ENCODE assay signal across 8 cellular contexts in genomic region chr18:12391487-12392136, GRCh38. TPM values are rescaled to one million over a fixed set of nuclear protein-coding genes. Genes with fewer than 3 reads are reported as not detected.
DNase-seq lines count a peak whose midpoint lies in the region; ATAC-seq, FAIRE-seq and TF ChIP-seq lines count a peak whose summit lies in the region.

No MANE protein-coding gene starts in this region.

- H3K4me3 ChIP-seq in endothelial cell of umbilical vein (replicated peaks in 1 of 3; ENCODE audit: insufficient read depth in 1 of 3, low read depth in 1 of 3, low read length in 3 of 3) (no peak overlapping the region), suprapubic skin (no peak overlapping the region)

- no peak for ATAC-seq in GM19452 (IDR thresholded peaks at IDR 0.05; ENCODE audit: unreplicated experiment)

- H3K9me3 ChIP-seq in endothelial cell of umbilical vein (replicated peaks; ENCODE audit: control insufficient read depth, insufficient read depth, low read length) (no peaks in the 10 kb centered on the region), suprapubic skin (no peaks in the 10 kb centered on the region)

- TF ChIP-seq CTCF in endothelial cell of umbilical vein (IDR thresholded peaks at IDR 0.05; ENCODE audit: extremely low read depth in 1 of 2, insufficient read depth in 1 of 2, low read depth in 1 of 2, low read length in 2 of 2) (peak; percentile 89 to 97), suprapubic skin (IDR thresholded peaks at IDR 0.05) (peak; percentile 84 to 94)

- H3K27ac ChIP-seq in endothelial cell of umbilical vein (ENCODE audit: insufficient read depth, low read depth, low read length) (no peak overlapping the region), suprapubic skin (no peak overlapping the region)

- TF ChIP-seq EP300 in suprapubic skin (IDR thresholded peaks at IDR 0.05), result no peak

- no peaks in the 10 kb centered on the region for H3K79me2 ChIP-seq in endothelial cell of umbilical vein (ENCODE audit: control insufficient read depth, insufficient read depth, low read length)

- no peaks in the 10 kb centered on the region for H4K20me1 ChIP-seq in endothelial cell of umbilical vein (replicated peaks; ENCODE audit: control insufficient read depth, extremely low read depth, insufficient read depth, low read length)

- intact Hi-C loops in endothelial cell of umbilical vein (cut with micrococcal nuclease), result loop anchor here (1.0 to 5.0 kb wide), 7 partner anchors 146 to 543 kb away; partner anchors contain the start of genes CEP76 and PTPN2

- BruUV-seq in endothelial cell of umbilical vein (replicated peaks; lab: Mats Ljungman, UMichigan), result no TSS peak

- H3K4me2 ChIP-seq in endothelial cell of umbilical vein (ENCODE audit: insufficient read depth, low read length), result no peak overlapping the region

- H3K27me3 ChIP-seq in endothelial cell of umbilical vein (ENCODE audit: control insufficient read depth in 2 of 2, insufficient read depth in 2 of 2, low read length in 2 of 2) (no peaks in the 10 kb centered on the region), suprapubic skin (no peaks in the 10 kb centered on the region)

- H3K9ac ChIP-seq in endothelial cell of umbilical vein (replicated peaks; ENCODE audit: extremely low read depth, insufficient read depth, low read length), result no peak overlapping the region

- POLR2A ChIA-PET in HEK293T (lab: Yijun Ruan, JAX) (no interaction called here), endothelial cell of umbilical vein (lab: Charles Lee) (interaction anchor here (0.7 kb wide), 1 partner anchor 249 kb away, joined by 4 read pairs; no protein-coding TSS in a partner anchor)

- DNase-seq in GF-D8 (lab: John Stamatoyannopoulos, UW) (peak; percentile 10), HEK293T (ENCODE audit: extremely low spot score) (peak; percentile 61), NCI-H2196 treated with DMSO at 0.1 percent for 48 hours (lab: John Stamatoyannopoulos, UW; ENCODE audit: unreplicated experiment) (peak; percentile 67), endothelial cell of umbilical vein (ENCODE audit: low read depth, low spot score) (peak; percentile 73), mesenteric fat pad (ENCODE audit: low spot score) (peak; percentile 45), suprapubic skin (ENCODE audit: low spot score in 2 of 2) (no peak)
- DNase-seq in activated CD4-positive, alpha-beta T cell treated with anti-CD3 and anti-CD28 coated beads, Interleukin-2, amount 50 U/mL, for 48 hours, result peak; percentile 53 to 64

- H3K9me1 ChIP-seq in endothelial cell of umbilical vein (replicated peaks; ENCODE audit: control insufficient read depth, extremely low read depth, insufficient read depth, low read length), result no peaks in the 10 kb centered on the region

- CTCF ChIA-PET in HEK293T (lab: Yijun Ruan, JAX), result interaction anchor here (0.6 to 0.7 kb wide), 2 partner anchors 8 to 200 kb away, joined by 3 to 4 read pairs; no protein-coding TSS in a partner anchor
- CTCF ChIA-PET in endothelial cell of umbilical vein (lab: Charles Lee), result interaction anchor here (0.6 to 3.9 kb wide), 19 partner anchors 7 to 768 kb away, joined by 3 to 65 read pairs (median 5); partner anchors contain the start of genes AFG3L2, CEP76, PSMG2 and SPIRE1

- H3K4me1 ChIP-seq in endothelial cell of umbilical vein (ENCODE audit: control insufficient read depth, extremely low read depth, insufficient read depth, low read length) (no peaks in the 10 kb centered on the region), suprapubic skin (no peaks in the 10 kb centered on the region)

- dilution Hi-C loops in endothelial cell of umbilical vein (cut with MboI; ENCODE audit: extremely low pct_ligation_motif_present, low sequenced_read_pairs), result no loop called here

- H3K36me3 ChIP-seq in endothelial cell of umbilical vein (ENCODE audit: control insufficient read depth in 2 of 2, extremely low read depth in 1 of 2, insufficient read depth in 2 of 2, low read length in 2 of 2), result no peaks in the 10 kb centered on the region
- no peaks in the 10 kb centered on the region for H3K36me3 ChIP-seq in suprapubic skin

- TF ChIP-seq POLR2A in endothelial cell of umbilical vein (IDR thresholded peaks at IDR 0.05; ENCODE audit: low read depth, low read length) (no peak), suprapubic skin (IDR thresholded peaks at IDR 0.05) (no peak)

- 14% methylated on average over 9 of the region's 9 CpGs for WGBS in suprapubic skin

- FAIRE-seq in endothelial cell of umbilical vein (lab: Jason Lieb, UNC), result peak; percentile 97

- H2AFZ ChIP-seq in endothelial cell of umbilical vein (ENCODE audit: low read depth, low read length), result peak overlapping the region; percentile 35

TF ChIP-seq in HEK293T, 16 proteins besides CTCF, POLR2A, EP300 and RAD21:
- no peak for TF ChIP-seq LEF1 (IDR thresholded peaks at IDR 0.05; ENCODE audit: borderline replicate concordance)
- TF ChIP-seq SP1 (IDR thresholded peaks at IDR 0.05), result no peak
- TF ChIP-seq CTBP1 (IDR thresholded peaks at IDR 0.05; ENCODE audit: borderline replicate concordance), result no peak
- no peak for TF ChIP-seq SUZ12 (IDR thresholded peaks at IDR 0.05)
- no peak for TF ChIP-seq FOXM1 (IDR thresholded peaks at IDR 0.05; ENCODE audit: borderline replicate concordance)
- TF ChIP-seq ELF4 (IDR thresholded peaks at IDR 0.05), result no peak
- no peak for TF ChIP-seq HDGF (IDR thresholded peaks at IDR 0.05; ENCODE audit: borderline replicate concordance)
- no peak for TF ChIP-seq ZNF384 (IDR thresholded peaks at IDR 0.05)
- TF ChIP-seq ARNT (IDR thresholded peaks at IDR 0.05), result no peak
- no peak for TF ChIP-seq FOXK2 (IDR thresholded peaks at IDR 0.05)
- TF ChIP-seq FOXA1 (IDR thresholded peaks at IDR 0.05), result no peak
- TF ChIP-seq TARDBP (IDR thresholded peaks at IDR 0.05), result no peak
- no peak for TF ChIP-seq L3MBTL2 (conservative IDR thresholded peaks at IDR 0.05)

TF ChIP-seq in endothelial cell of umbilical vein, 7 proteins besides CTCF, POLR2A, EP300 and RAD21:
- TF ChIP-seq GATA2 (IDR thresholded peaks at IDR 0.05; ENCODE audit: insufficient read depth, insufficient read length, low read depth, low read length) (no peak), POLR2AphosphoS5 (IDR thresholded peaks at IDR 0.05; ENCODE audit: insufficient read depth, low read depth, low read length) (no peak), EZH2 (IDR thresholded peaks at IDR 0.05; ENCODE audit: borderline replicate concordance, low read depth, low read length, severe bottlenecking) (no peak), MYC (IDR thresholded peaks at IDR 0.05; ENCODE audit: low read depth, low read length) (no peak), JUN (IDR thresholded peaks at IDR 0.05; ENCODE audit: borderline replicate concordance, insufficient read depth, insufficient read length, low read depth) (no peak), MAX (IDR thresholded peaks at IDR 0.05; ENCODE audit: insufficient read depth, insufficient read length) (no peak), FOS (IDR thresholded peaks at IDR 0.05; ENCODE audit: borderline replicate concordance, insufficient read depth, low read length) (no peak)

RNA-seq across cellular contexts. Expression of gene AFG3L2, which starts 14.6 kb away (rescaled TPM):
- 40.6 and 42.4 TPM in 2 replicates for total RNA-seq in endothelial cell of umbilical vein
- 15.5 and 19.3 TPM in 2 replicates for polyA plus RNA-seq in endothelial cell of umbilical vein
- 25.8 and 29.6 TPM in 2 replicates for polyA plus RNA-seq in endothelial cell of umbilical vein (2011; cell fraction: cytosol; rRNA removed)
- polyA plus RNA-seq in endothelial cell of umbilical vein (2011; cell fraction: nucleus; rRNA removed), result 25.6 and 35.2 TPM in 2 replicates
- 31.8 and 43.8 TPM in 2 replicates for polyA plus RNA-seq in endothelial cell of umbilical vein (2012)
- 19.1 and 25.4 TPM in 2 replicates for polyA minus RNA-seq in endothelial cell of umbilical vein
- 44.7 TPM for polyA minus RNA-seq in endothelial cell of umbilical vein (2011; cell fraction: cytosol; rRNA and poly(A)+ RNA removed)
- polyA minus RNA-seq in endothelial cell of umbilical vein (2011; cell fraction: nucleus; rRNA and poly(A)+ RNA removed), result 20.2 and 25.4 TPM in 2 replicates
- 44.8 TPM for total RNA-seq in mesenteric fat pad
- total RNA-seq in suprapubic skin, result 10 to 100 TPM; 53.0 to 62.8 (median 57.9) TPM

RNA-seq across cellular contexts. Expression of gene PRELID3A, which starts 16.1 kb away (rescaled TPM):
- 8.6 and 10.7 TPM in 2 replicates for total RNA-seq in endothelial cell of umbilical vein
- polyA plus RNA-seq in endothelial cell of umbilical vein, result 4.3 and 5.1 TPM in 2 replicates
- polyA plus RNA-seq in endothelial cell of umbilical vein (2011; cell fraction: cytosol; rRNA removed), result 6.7 and 7.2 TPM in 2 replicates
- polyA plus RNA-seq in endothelial cell of umbilical vein (2011; cell fraction: nucleus; rRNA removed), result 26.0 and 32.8 TPM in 2 replicates
- 4.1 and 6.9 TPM in 2 replicates for polyA plus RNA-seq in endothelial cell of umbilical vein (2012)
- polyA minus RNA-seq in endothelial cell of umbilical vein, result 1.0 and 3.9 TPM in 2 replicates
- 1.9 TPM for polyA minus RNA-seq in endothelial cell of umbilical vein (2011; cell fraction: cytosol; rRNA and poly(A)+ RNA removed)
- polyA minus RNA-seq in endothelial cell of umbilical vein (2011; cell fraction: nucleus; rRNA and poly(A)+ RNA removed), result 4.2 and 5.0 TPM in 2 replicates
- total RNA-seq in mesenteric fat pad, result 4.4 TPM
- total RNA-seq in suprapubic skin, result 1 to 10 TPM in 3 of 4 donors, under 1 TPM in 1; 0.72 to 2.5 (median 2.0) TPM

Comparison
In these comparisons a context has a peak if more than half of its experiments do, and no peak if none do; other contexts are left out.
1. DNase-seq: peak in GF-D8 (single experiment), HEK293T (single experiment), NCI-H2196 treated with DMSO at 0.1 percent for 48 hours (single experiment), activated CD4-positive, alpha-beta T cell treated with anti-CD3 and anti-CD28 coated beads, Interleukin-2, amount 50 U/mL, for 48 hours (2 of 2), endothelial cell of umbilical vein (single experiment) and mesenteric fat pad (single experiment); none in suprapubic skin (0 of 2).